In genomic region chrX:7787714-7788113, GRCh38 we compare ENCODE assay signal across 40 cellular contexts. TPM values are rescaled to one million over a fixed set of nuclear protein-coding genes. Genes with fewer than 3 reads are reported as not detected.
"Had no signal": no experiment of that assay in that cellular context is flagged by ENCODE, and none has a peak within 500 bp of the region (broad histone marks: within the 10 kb centered on the region; RNA-seq: fewer than 3 reads in every experiment).

No MANE protein-coding gene starts in this region.

- H3K4me1 ChIP-seq: adrenal gland, body of pancreas, breast epithelium had no signal

- H3K4me3 ChIP-seq: adrenal gland, body of pancreas, breast epithelium had no signal

- DNase-seq: activated B cell treated with CpG ODN at 0.5 μM for 24 hours; activated CD4-positive, alpha-beta memory T cell treated with anti-CD3 and anti-CD28 coated beads for 36 hours; activated CD4-positive, alpha-beta T cell treated with anti-CD3 and anti-CD28 coated beads for 4 hours; activated CD4-positive, alpha-beta T cell treated with anti-CD3 and anti-CD28 coated beads, Interleukin-2, amount 10 ng/mL, durations not matched to agents 24 days and 14 days; activated CD4-positive, alpha-beta T cell treated with anti-CD3 and anti-CD28 coated beads, Interleukin-2, amount 50 U/mL, for 1 hour; activated CD4-positive, alpha-beta T cell treated with anti-CD3 and anti-CD28 coated beads, Interleukin-2, amount 50 U/mL, for 4 hours; activated CD4-positive, CD25-positive, alpha-beta regulatory T cell treated with anti-CD3 and anti-CD28 coated beads, Interleukin-2, amount 50 U/mL, for 72 hours; activated CD8-positive, alpha-beta memory T cell treated with anti-CD3 and anti-CD28 coated beads, Interleukin-2, amount 50 U/mL, for 4 hours; activated CD8-positive, alpha-beta T cell treated with anti-CD3 and anti-CD28 coated beads for 36 hours; activated effector memory CD4-positive, alpha-beta T cell treated with anti-CD3 and anti-CD28 coated beads, Interleukin-2, amount 50 U/mL, for 16 hours; activated gamma-delta T cell treated with Interleukin-2 at 50 U/mL for 16 hours; activated naive CD4-positive, alpha-beta T cell; activated naive CD4-positive, alpha-beta T cell treated with anti-CD3 and anti-CD28 coated beads for 36 hours; activated naive CD4-positive, alpha-beta T cell treated with anti-CD3 and anti-CD28 coated beads, Interleukin-2, amount 50 U/mL, for 16 hours; activated naive CD8-positive, alpha-beta T cell treated with anti-CD3 and anti-CD28 coated beads for 36 hours; activated T-cell treated with anti-CD3 and anti-CD28 coated beads for 4 hours; activated T-cell treated with anti-CD3 and anti-CD28 coated beads, Interleukin-2, amount 50 U/mL, for 1 hour; activated T-cell treated with anti-CD3 and anti-CD28 coated beads, Interleukin-2, amount 50 U/mL, for 4 hours; activated T-cell treated with anti-CD3 and anti-CD28 coated beads, Interleukin-2, amount 50 U/mL, for 72 hours; adrenal gland; amniotic stem cell; aorta; body of pancreas; brain microvascular endothelial cell; central memory CD4-positive, alpha-beta T cell; T-helper 1 cell; T-helper 2 cell; T-helper 9 cell had no signal

- H3K27ac Mint-ChIP-seq: activated B cell treated with CpG ODN at 0.5 μM for 24 hours; activated CD4-positive, alpha-beta memory T cell treated with anti-CD3 and anti-CD28 coated beads for 36 hours; activated CD4-positive, alpha-beta T cell treated with anti-CD3 and anti-CD28 coated beads, Interleukin-2, amount 10 ng/mL, durations not matched to agents 24 days and 14 days; activated CD8-positive, alpha-beta T cell treated with anti-CD3 and anti-CD28 coated beads for 36 hours; activated naive CD4-positive, alpha-beta T cell treated with anti-CD3 and anti-CD28 coated beads for 36 hours; activated naive CD4-positive, alpha-beta T cell treated with anti-CD3 and anti-CD28 coated beads, Interleukin-2, amount 50 U/mL, for 72 hours; activated naive CD8-positive, alpha-beta T cell treated with anti-CD3 and anti-CD28 coated beads for 36 hours; activated T-cell treated with anti-CD3 and anti-CD28 coated beads, Interleukin-2, amount 50 U/mL, for 72 hours; activated T-helper 1 cell treated with anti-CD3 and anti-CD28 coated beads, Interleukin-12 subunit alpha, Interleukin-12 subunit beta, Interleukin-2, Interleukin-4 antibody, amounts not matched to agents 30 ng/mL and 10 ng/mL and 1 ng/mL, durations not matched to agents 14 hours and 24 hours and 36 hours; activated T-helper 17 cell treated with anti-CD3 and anti-CD28 coated beads, Interleukin-2, amount 50 U/mL, for 72 hours; T-helper 1 cell treated with Interleukin-12 subunit alpha and Interleukin-12 subunit beta and Interleukin-4 antibody, amounts not matched to agents 30 μg/mL and 1 μg/mL, for 36 hours; T-helper 2 cell treated with Interferon-gamma antibody and Interleukin-4, amounts not matched to agents 5 μg/mL and 100 μg/mL, for 36 hours had no signal

- H3K9me3 ChIP-seq: adrenal gland, body of pancreas had no signal

- H3K27me3 Mint-ChIP-seq: activated B cell treated with CpG ODN at 0.5 μM for 24 hours; activated CD4-positive, alpha-beta memory T cell treated with anti-CD3 and anti-CD28 coated beads for 36 hours; activated CD4-positive, alpha-beta T cell treated with anti-CD3 and anti-CD28 coated beads, Interleukin-2, amount 10 ng/mL, durations not matched to agents 24 days and 14 days; activated CD8-positive, alpha-beta T cell treated with anti-CD3 and anti-CD28 coated beads for 36 hours; activated naive CD8-positive, alpha-beta T cell treated with anti-CD3 and anti-CD28 coated beads for 36 hours; activated T-helper 17 cell treated with anti-CD3 and anti-CD28 coated beads, Interleukin-2, amount 50 U/mL, for 72 hours had no signal

- H3K27me3 ChIP-seq: adrenal gland, body of pancreas, brain microvascular endothelial cell, breast epithelium had no signal

- H3K4me3 Mint-ChIP-seq: activated B cell treated with CpG ODN at 0.5 μM for 24 hours; activated CD4-positive, alpha-beta memory T cell treated with anti-CD3 and anti-CD28 coated beads for 36 hours; activated CD4-positive, alpha-beta T cell treated with anti-CD3 and anti-CD28 coated beads, Interleukin-2, amount 10 ng/mL, durations not matched to agents 24 days and 14 days; activated CD8-positive, alpha-beta T cell treated with anti-CD3 and anti-CD28 coated beads for 36 hours; activated naive CD4-positive, alpha-beta T cell treated with anti-CD3 and anti-CD28 coated beads for 36 hours; activated naive CD8-positive, alpha-beta T cell treated with anti-CD3 and anti-CD28 coated beads for 36 hours; activated T-cell treated with anti-CD3 and anti-CD28 coated beads, Interleukin-2, amount 50 U/mL, for 4 hours; activated T-cell treated with anti-CD3 and anti-CD28 coated beads, Interleukin-2, amount 50 U/mL, for 72 hours; activated T-helper 1 cell treated with anti-CD3 and anti-CD28 coated beads, Interleukin-12 subunit alpha, Interleukin-12 subunit beta, Interleukin-2, Interleukin-4 antibody, amounts not matched to agents 30 ng/mL and 10 ng/mL and 1 ng/mL, durations not matched to agents 14 hours and 24 hours and 36 hours; activated T-helper 17 cell treated with anti-CD3 and anti-CD28 coated beads, Interleukin-2, amount 50 U/mL, for 72 hours; T-helper 1 cell treated with Interleukin-12 subunit alpha and Interleukin-12 subunit beta and Interleukin-4 antibody, amounts not matched to agents 30 μg/mL and 1 μg/mL, for 36 hours; T-helper 2 cell treated with Interferon-gamma antibody and Interleukin-4, amounts not matched to agents 5 μg/mL and 100 μg/mL, for 36 hours had no signal

- ATAC-seq: activated CD8-positive, alpha-beta T cell treated with anti-CD3 and anti-CD28 coated beads for 36 hours; activated naive CD4-positive, alpha-beta T cell treated with anti-CD3 and anti-CD28 coated beads, Interleukin-2, amount 50 U/mL, for 72 hours; activated T-cell treated with anti-CD3 and anti-CD28 coated beads, Interleukin-2, amount 50 U/mL, for 4 hours; activated T-cell treated with anti-CD3 and anti-CD28 coated beads, Interleukin-2, amount 50 U/mL, for 72 hours; activated T-helper 17 cell treated with anti-CD3 and anti-CD28 coated beads, Interleukin-2, amount 50 U/mL, for 72 hours; body of pancreas had no signal

- H3K9me3 Mint-ChIP-seq: activated B cell treated with CpG ODN at 0.5 μM for 24 hours; activated CD4-positive, alpha-beta memory T cell treated with anti-CD3 and anti-CD28 coated beads for 36 hours; activated CD4-positive, alpha-beta T cell treated with anti-CD3 and anti-CD28 coated beads, Interleukin-2, amount 10 ng/mL, durations not matched to agents 24 days and 14 days; activated CD8-positive, alpha-beta T cell treated with anti-CD3 and anti-CD28 coated beads for 36 hours; T-helper 1 cell treated with Interleukin-12 subunit alpha and Interleukin-12 subunit beta and Interleukin-4 antibody, amounts not matched to agents 30 μg/mL and 1 μg/mL, for 36 hours had no signal

- H3K36me3 ChIP-seq: adrenal gland, brain microvascular endothelial cell, breast epithelium had no signal

- H3K27ac ChIP-seq: adrenal gland, body of pancreas, brain microvascular endothelial cell, breast epithelium, VCaP had no signal

- H3K36me3 Mint-ChIP-seq: activated CD4-positive, alpha-beta memory T cell treated with anti-CD3 and anti-CD28 coated beads for 36 hours; activated naive CD8-positive, alpha-beta T cell treated with anti-CD3 and anti-CD28 coated beads for 36 hours had no signal

- H3K4me1 Mint-ChIP-seq: activated B cell treated with CpG ODN at 0.5 μM for 24 hours; activated CD4-positive, alpha-beta T cell treated with anti-CD3 and anti-CD28 coated beads, Interleukin-2, amount 10 ng/mL, durations not matched to agents 24 days and 14 days; activated naive CD8-positive, alpha-beta T cell treated with anti-CD3 and anti-CD28 coated beads for 36 hours; activated T-helper 17 cell treated with anti-CD3 and anti-CD28 coated beads, Interleukin-2, amount 50 U/mL, for 72 hours had no signal

- FAIRE-seq: TTC549 had no signal

RNA-seq across cellular contexts. Expression of gene VCX, which starts 55.3 kb away (rescaled TPM):
- total RNA-seq: activated B cell treated with CpG ODN at 0.5 μM for 24 hours; activated CD4-positive, alpha-beta memory T cell treated with anti-CD3 and anti-CD28 coated beads for 36 hours; activated CD4-positive, alpha-beta T cell treated with anti-CD3 and anti-CD28 coated beads, Interleukin-2, amount 10 ng/mL, durations not matched to agents 24 days and 14 days; activated CD8-positive, alpha-beta memory T cell treated with anti-CD3 and anti-CD28 coated beads for 36 hours; activated CD8-positive, alpha-beta T cell treated with anti-CD3 and anti-CD28 coated beads for 36 hours; activated naive CD4-positive, alpha-beta T cell treated with anti-CD3 and anti-CD28 coated beads for 36 hours; activated naive CD4-positive, alpha-beta T cell treated with anti-CD3 and anti-CD28 coated beads, Interleukin-2, amount 50 U/mL, for 72 hours; activated naive CD8-positive, alpha-beta T cell treated with anti-CD3 and anti-CD28 coated beads for 36 hours; activated T-cell treated with anti-CD3 and anti-CD28 coated beads, Interleukin-2, amount 50 U/mL, for 4 hours; activated T-cell treated with anti-CD3 and anti-CD28 coated beads, Interleukin-2, amount 50 U/mL, for 72 hours; activated T-helper 1 cell treated with anti-CD3 and anti-CD28 coated beads, Interleukin-12 subunit alpha, Interleukin-12 subunit beta, Interleukin-2, Interleukin-4 antibody, amounts not matched to agents 30 ng/mL and 10 ng/mL and 1 ng/mL, durations not matched to agents 14 hours and 24 hours and 36 hours; activated T-helper 17 cell treated with anti-CD3 and anti-CD28 coated beads, Interleukin-2, amount 50 U/mL, for 72 hours; adrenal gland; aorta; astrocyte; body of pancreas; breast epithelium; cardiac septum; cerebellum had no signal
- polyA plus RNA-seq: aorta had no signal
